In the genomic region with DNA sequence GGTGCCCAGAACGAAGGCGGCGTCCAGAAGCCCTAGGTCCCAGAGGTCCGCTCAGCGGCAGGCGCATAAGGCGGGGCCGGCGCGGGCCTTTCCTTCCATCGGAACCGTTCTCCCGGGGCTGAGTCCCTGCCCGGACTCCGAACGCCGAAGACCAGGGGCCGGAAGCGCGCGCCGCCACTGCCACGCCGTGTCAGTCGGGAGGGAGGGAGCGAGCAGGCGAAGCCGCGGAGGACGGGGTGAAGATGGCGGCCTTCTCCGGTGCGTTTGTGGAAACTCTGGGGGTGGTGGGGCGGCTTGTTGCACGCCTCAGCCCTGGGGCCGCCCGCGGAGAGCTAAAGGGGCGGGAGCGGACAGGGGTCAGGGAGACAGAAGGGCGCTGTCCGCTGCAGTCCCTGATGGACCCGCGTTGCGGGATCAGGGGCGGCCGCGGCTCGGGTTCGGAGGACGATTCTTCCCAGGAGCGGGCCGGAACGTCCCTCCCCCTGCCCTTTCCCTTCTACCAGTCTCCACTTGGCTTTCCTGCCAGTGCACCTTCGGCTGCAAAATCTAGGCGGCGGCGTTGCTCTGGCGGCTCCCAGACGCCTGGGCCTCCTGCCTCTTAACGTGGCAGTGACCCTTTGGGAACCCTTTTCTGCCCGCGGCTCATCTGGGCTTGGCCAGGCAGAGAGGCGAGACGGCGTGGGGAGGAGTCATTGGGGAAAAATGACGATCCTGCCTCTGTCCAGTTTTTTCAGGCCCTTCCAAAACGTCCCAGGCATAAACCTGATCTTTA, we compare ENCODE assay signal across 1 cellular context.
TF ChIP-seq lines count a peak whose summit lies in the region.

TSS of gene DDX1 (plus strand) at position 177 of the 772 bp plus-strand sequence. CDS start at position 243, 66 bp downstream.

TF ChIP-seq in HepG2, 621 proteins besides CTCF, POLR2A, EP300 and RAD21 (continued from another document and continues in another):
- TF ChIP-seq, protein P1, sequence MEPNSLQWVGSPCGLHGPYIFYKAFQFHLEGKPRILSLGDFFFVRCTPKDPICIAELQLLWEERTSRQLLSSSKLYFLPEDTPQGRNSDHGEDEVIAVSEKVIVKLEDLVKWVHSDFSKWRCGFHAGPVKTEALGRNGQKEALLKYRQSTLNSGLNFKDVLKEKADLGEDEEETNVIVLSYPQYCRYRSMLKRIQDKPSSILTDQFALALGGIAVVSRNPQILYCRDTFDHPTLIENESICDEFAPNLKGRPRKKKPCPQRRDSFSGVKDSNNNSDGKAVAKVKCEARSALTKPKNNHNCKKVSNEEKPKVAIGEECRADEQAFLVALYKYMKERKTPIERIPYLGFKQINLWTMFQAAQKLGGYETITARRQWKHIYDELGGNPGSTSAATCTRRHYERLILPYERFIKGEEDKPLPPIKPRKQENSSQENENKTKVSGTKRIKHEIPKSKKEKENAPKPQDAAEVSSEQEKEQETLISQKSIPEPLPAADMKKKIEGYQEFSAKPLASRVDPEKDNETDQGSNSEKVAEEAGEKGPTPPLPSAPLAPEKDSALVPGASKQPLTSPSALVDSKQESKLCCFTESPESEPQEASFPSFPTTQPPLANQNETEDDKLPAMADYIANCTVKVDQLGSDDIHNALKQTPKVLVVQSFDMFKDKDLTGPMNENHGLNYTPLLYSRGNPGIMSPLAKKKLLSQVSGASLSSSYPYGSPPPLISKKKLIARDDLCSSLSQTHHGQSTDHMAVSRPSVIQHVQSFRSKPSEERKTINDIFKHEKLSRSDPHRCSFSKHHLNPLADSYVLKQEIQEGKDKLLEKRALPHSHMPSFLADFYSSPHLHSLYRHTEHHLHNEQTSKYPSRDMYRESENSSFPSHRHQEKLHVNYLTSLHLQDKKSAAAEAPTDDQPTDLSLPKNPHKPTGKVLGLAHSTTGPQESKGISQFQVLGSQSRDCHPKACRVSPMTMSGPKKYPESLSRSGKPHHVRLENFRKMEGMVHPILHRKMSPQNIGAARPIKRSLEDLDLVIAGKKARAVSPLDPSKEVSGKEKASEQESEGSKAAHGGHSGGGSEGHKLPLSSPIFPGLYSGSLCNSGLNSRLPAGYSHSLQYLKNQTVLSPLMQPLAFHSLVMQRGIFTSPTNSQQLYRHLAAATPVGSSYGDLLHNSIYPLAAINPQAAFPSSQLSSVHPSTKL (CRISPR knock-in tag; IDR thresholded peaks at IDR 0.05), result peak; percentile 91
- TF ChIP-seq DMAP1 (CRISPR knock-in tag; IDR thresholded peaks at IDR 0.05), result peak; percentile 100
- TF ChIP-seq HNF4G (IDR thresholded peaks at IDR 0.05; ENCODE audit: borderline replicate concordance, low read depth, low read length), result peak; percentile 47; the same call in 1 of the 2 replicates
- TF ChIP-seq HNF4G (CRISPR knock-in tag; IDR thresholded peaks at IDR 0.05; ENCODE audit: borderline replicate concordance, low read depth), result peak; percentile 24; the same call in 1 of the 2 replicates
- no peak for TF ChIP-seq ZNF207 (IDR thresholded peaks at IDR 0.05; ENCODE audit: borderline replicate concordance)
- peak; percentile 93 for TF ChIP-seq E2F1 (CRISPR knock-in tag; IDR thresholded peaks at IDR 0.05)
- TF ChIP-seq ZNF335 (CRISPR knock-in tag; IDR thresholded peaks at IDR 0.05), result peak; percentile 95
- TF ChIP-seq ZNF781 (CRISPR knock-in tag; IDR thresholded peaks at IDR 0.05; ENCODE audit: borderline replicate concordance, not compliant biosample characterization), result peak; percentile 98
- TF ChIP-seq ZBTB3 (CRISPR knock-in tag; IDR thresholded peaks at IDR 0.05; ENCODE audit: borderline replicate concordance, low read depth), result peak; percentile 68; the same call in 1 of the 2 replicates
- TF ChIP-seq ZNF768 (CRISPR knock-in tag; IDR thresholded peaks at IDR 0.05), result peak; percentile 91
- no peak for TF ChIP-seq SNAPC2 (CRISPR knock-in tag; IDR thresholded peaks at IDR 0.05)
- peak; percentile 94; the same call in 1 of the 2 replicates for TF ChIP-seq E2F2 (CRISPR knock-in tag; IDR thresholded peaks at IDR 0.05; ENCODE audit: borderline replicate concordance)
- TF ChIP-seq HMGA1 (CRISPR knock-in tag; conservative IDR thresholded peaks at IDR 0.05), result no peak
- peak; percentile 100 for TF ChIP-seq NRL (CRISPR knock-in tag; IDR thresholded peaks at IDR 0.05; ENCODE audit: borderline replicate concordance)
- TF ChIP-seq PHB2 (IDR thresholded peaks at IDR 0.05; ENCODE audit: partially characterized antibody), result no peak
- TF ChIP-seq ZSCAN5A (CRISPR knock-in tag; IDR thresholded peaks at IDR 0.05; ENCODE audit: borderline replicate concordance), result no peak; the same call in 1 of the 2 replicates
- TF ChIP-seq ZFP36L1 (CRISPR knock-in tag; IDR thresholded peaks at IDR 0.05), result peak; percentile 96
- TF ChIP-seq ZNF782 (CRISPR knock-in tag; IDR thresholded peaks at IDR 0.05; ENCODE audit: borderline replicate concordance), result peak; percentile 97; the same call in 1 of the 2 replicates
- TF ChIP-seq FOXA1 (IDR thresholded peaks at IDR 0.05), result no peak
- TF ChIP-seq FOXA1 (CRISPR knock-in tag; IDR thresholded peaks at IDR 0.05), result peak; percentile 71
- peak; percentile 100 for TF ChIP-seq GABPB1 (CRISPR knock-in tag; IDR thresholded peaks at IDR 0.05)
- TF ChIP-seq RFXAP (CRISPR knock-in tag; IDR thresholded peaks at IDR 0.05; ENCODE audit: borderline replicate concordance), result peak; percentile 98
- TF ChIP-seq MIXL1 (CRISPR knock-in tag; IDR thresholded peaks at IDR 0.05), result peak; percentile 89
- TF ChIP-seq YY1 (IDR thresholded peaks at IDR 0.05; ENCODE audit: insufficient read depth, insufficient replicate concordance, low read depth, low read length), result peak; percentile 95
- TF ChIP-seq TBX3 (IDR thresholded peaks at IDR 0.05; ENCODE audit: borderline replicate concordance), result peak; percentile 57; the same call in 1 of the 2 replicates
- TF ChIP-seq, protein P2, sequence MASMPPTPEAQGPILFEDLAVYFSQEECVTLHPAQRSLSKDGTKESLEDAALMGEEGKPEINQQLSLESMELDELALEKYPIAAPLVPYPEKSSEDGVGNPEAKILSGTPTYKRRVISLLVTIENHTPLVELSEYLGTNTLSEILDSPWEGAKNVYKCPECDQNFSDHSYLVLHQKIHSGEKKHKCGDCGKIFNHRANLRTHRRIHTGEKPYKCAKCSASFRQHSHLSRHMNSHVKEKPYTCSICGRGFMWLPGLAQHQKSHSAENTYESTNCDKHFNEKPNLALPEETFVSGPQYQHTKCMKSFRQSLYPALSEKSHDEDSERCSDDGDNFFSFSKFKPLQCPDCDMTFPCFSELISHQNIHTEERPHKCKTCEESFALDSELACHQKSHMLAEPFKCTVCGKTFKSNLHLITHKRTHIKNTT (CRISPR knock-in tag; IDR thresholded peaks at IDR 0.05), result no peak
- TF ChIP-seq SUZ12 (IDR thresholded peaks at IDR 0.05; ENCODE audit: low read depth, low read length), result 0 out of 2 replicates have a peak, but pooled peaks have one; percentile 22
- peak; percentile 98 for TF ChIP-seq TARDBP (CRISPR knock-in tag; IDR thresholded peaks at IDR 0.05)
- peak; percentile 97 for TF ChIP-seq KLF15 (CRISPR knock-in tag; IDR thresholded peaks at IDR 0.05; ENCODE audit: borderline replicate concordance)
- no peak for TF ChIP-seq ADNP (CRISPR knock-in tag; IDR thresholded peaks at IDR 0.05)
- TF ChIP-seq STAG1 (CRISPR knock-in tag; IDR thresholded peaks at IDR 0.05), result no peak
- TF ChIP-seq SMAD1 (CRISPR knock-in tag; IDR thresholded peaks at IDR 0.05; ENCODE audit: borderline replicate concordance, low read depth), result peak; percentile 89; the same call in 1 of the 2 replicates
- peak; percentile 95; the same call in 1 of the 2 replicates for TF ChIP-seq MZF1 (CRISPR knock-in tag; IDR thresholded peaks at IDR 0.05; ENCODE audit: borderline replicate concordance)
- TF ChIP-seq EZH2 (conservative IDR thresholded peaks at IDR 0.05; ENCODE audit: low read depth, low read length), result no peak
- peak; percentile 62 for TF ChIP-seq HNF4A (CRISPR knock-in tag; IDR thresholded peaks at IDR 0.05)
- peak; percentile 100 for TF ChIP-seq KDM3A (CRISPR knock-in tag; IDR thresholded peaks at IDR 0.05; ENCODE audit: low read depth)
- TF ChIP-seq ZNF326 (CRISPR knock-in tag; IDR thresholded peaks at IDR 0.05; ENCODE audit: borderline replicate concordance), result no peak
- peak; percentile 100 for TF ChIP-seq YEATS4 (CRISPR knock-in tag; IDR thresholded peaks at IDR 0.05; ENCODE audit: borderline replicate concordance)
- peak; percentile 87 for TF ChIP-seq PATZ1 (CRISPR knock-in tag; IDR thresholded peaks at IDR 0.05)
- peak; percentile 99 for TF ChIP-seq ZNF431 (CRISPR knock-in tag; IDR thresholded peaks at IDR 0.05; ENCODE audit: borderline replicate concordance, low read depth)
- TF ChIP-seq ZNF850 (CRISPR knock-in tag; conservative IDR thresholded peaks at IDR 0.05), result peak; percentile 77; the same call in 1 of the 2 replicates
- TF ChIP-seq GATAD2A (CRISPR knock-in tag; IDR thresholded peaks at IDR 0.05), result peak; percentile 89
- no peak for TF ChIP-seq ZNF777 (CRISPR knock-in tag; IDR thresholded peaks at IDR 0.05)
- TF ChIP-seq, protein P3, sequence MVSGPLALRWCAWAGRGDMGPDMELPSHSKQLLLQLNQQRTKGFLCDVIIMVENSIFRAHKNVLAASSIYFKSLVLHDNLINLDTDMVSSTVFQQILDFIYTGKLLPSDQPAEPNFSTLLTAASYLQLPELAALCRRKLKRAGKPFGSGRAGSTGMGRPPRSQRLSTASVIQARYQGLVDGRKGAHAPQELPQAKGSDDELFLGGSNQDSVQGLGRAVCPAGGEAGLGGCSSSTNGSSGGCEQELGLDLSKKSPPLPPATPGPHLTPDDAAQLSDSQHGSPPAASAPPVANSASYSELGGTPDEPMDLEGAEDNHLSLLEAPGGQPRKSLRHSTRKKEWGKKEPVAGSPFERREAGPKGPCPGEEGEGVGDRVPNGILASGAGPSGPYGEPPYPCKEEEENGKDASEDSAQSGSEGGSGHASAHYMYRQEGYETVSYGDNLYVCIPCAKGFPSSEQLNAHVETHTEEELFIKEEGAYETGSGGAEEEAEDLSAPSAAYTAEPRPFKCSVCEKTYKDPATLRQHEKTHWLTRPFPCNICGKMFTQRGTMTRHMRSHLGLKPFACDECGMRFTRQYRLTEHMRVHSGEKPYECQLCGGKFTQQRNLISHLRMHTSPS (CRISPR knock-in tag; IDR thresholded peaks at IDR 0.05; ENCODE audit: low read depth), result peak; percentile 88; the same call in 1 of the 2 replicates
- TF ChIP-seq, protein P4, sequence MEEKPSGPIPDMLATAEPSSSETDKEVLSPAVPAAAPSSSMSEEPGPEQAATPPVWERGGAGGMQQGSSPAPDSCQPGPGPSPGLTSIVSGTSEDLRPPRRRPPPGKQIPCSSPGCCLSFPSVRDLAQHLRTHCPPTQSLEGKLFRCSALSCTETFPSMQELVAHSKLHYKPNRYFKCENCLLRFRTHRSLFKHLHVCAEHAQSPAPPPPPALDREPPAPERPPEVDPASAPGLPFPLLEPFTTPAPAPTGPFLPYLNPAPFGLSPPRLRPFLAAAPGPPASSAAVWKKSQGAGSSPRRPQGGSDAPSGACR (CRISPR knock-in tag; IDR thresholded peaks at IDR 0.05), result peak; percentile 99
- peak; percentile 99 for TF ChIP-seq SALL2 (CRISPR knock-in tag; IDR thresholded peaks at IDR 0.05)
- peak; percentile 80; the same call in 1 of the 2 replicates for TF ChIP-seq ZNF12 (CRISPR knock-in tag; IDR thresholded peaks at IDR 0.05)
- 0 out of 2 replicates have a peak, but pooled peaks have one; percentile 88 for TF ChIP-seq NFIB (CRISPR knock-in tag; IDR thresholded peaks at IDR 0.05; ENCODE audit: borderline replicate concordance)
- peak; percentile 99 for TF ChIP-seq HDAC1 (CRISPR knock-in tag; IDR thresholded peaks at IDR 0.05)
- TF ChIP-seq ZNF160 (CRISPR knock-in tag; IDR thresholded peaks at IDR 0.05), result peak; percentile 99
- peak; percentile 96 for TF ChIP-seq PHF5A (CRISPR knock-in tag; IDR thresholded peaks at IDR 0.05; ENCODE audit: low read depth, unreplicated experiment)
- TF ChIP-seq PPARG (CRISPR knock-in tag; conservative IDR thresholded peaks at IDR 0.05), result peak; percentile 58; the same call in 1 of the 2 replicates
- TF ChIP-seq ZNF10 (CRISPR knock-in tag; IDR thresholded peaks at IDR 0.05; ENCODE audit: borderline replicate concordance, low read depth), result 0 out of 2 replicates have a peak, but pooled peaks have one; percentile 76
- TF ChIP-seq MYNN (CRISPR knock-in tag; IDR thresholded peaks at IDR 0.05; ENCODE audit: low read depth), result peak; percentile 94
- TF ChIP-seq ZNF891 (CRISPR knock-in tag; IDR thresholded peaks at IDR 0.05), result peak; percentile 99
